ENCODE assay signal across 8 cellular contexts in the genomic region with DNA sequence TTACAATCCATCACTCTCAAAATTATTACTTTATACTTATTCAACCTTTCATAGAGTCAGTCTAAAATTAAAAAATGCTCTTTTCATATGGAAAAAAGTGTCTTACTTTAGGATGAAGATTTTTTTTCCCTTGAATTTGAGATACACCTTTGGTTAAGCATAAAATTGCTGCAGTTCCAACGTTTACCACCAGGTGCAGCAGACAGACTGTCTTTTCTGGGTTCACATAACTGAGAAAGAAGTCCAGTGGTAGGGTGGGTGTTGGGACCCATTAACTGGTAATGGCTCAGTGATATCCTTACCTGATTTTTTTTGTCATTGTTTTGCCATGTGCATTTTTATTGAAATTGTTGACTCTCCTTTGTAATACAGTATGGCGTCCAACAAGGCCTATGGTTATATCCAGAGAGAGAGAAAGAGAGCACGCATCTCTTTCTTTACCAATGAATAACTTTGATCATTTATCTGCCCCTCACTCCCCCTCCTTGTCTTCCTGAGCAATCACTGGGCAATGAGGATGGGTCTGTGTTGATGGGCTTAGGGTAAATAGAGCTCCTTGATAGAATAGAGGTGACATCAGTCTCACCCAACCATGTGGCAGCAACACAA.
DNase-seq lines count a peak whose midpoint lies in the region; ATAC-seq and TF ChIP-seq lines count a peak whose summit lies in the region.

No MANE protein-coding gene starts in this region.

- no peak overlapping the region for H3K27ac Mint-ChIP-seq in activated CD4-positive, alpha-beta T cell treated with anti-CD3 and anti-CD28 coated beads, Interleukin-2, amount 10 ng/mL, durations not matched to agents 24 days and 14 days

- no peaks in the 10 kb centered on the region for H3K27me3 ChIP-seq in colonic mucosa
- H3K27me3 ChIP-seq in smooth muscle cell (ENCODE audit: low read depth), result no peaks in the 10 kb centered on the region

- H3K4me1 Mint-ChIP-seq in activated CD4-positive, alpha-beta T cell treated with anti-CD3 and anti-CD28 coated beads, Interleukin-2, amount 10 ng/mL, durations not matched to agents 24 days and 14 days, result no peaks in the 10 kb centered on the region

- H3K36me3 Mint-ChIP-seq in activated CD4-positive, alpha-beta T cell treated with anti-CD3 and anti-CD28 coated beads, Interleukin-2, amount 10 ng/mL, durations not matched to agents 24 days and 14 days (ENCODE audit: low read depth), result no peaks in the 10 kb centered on the region

- H3K27ac ChIP-seq in colonic mucosa (no peak overlapping the region), smooth muscle cell (ENCODE audit: low read depth) (no peak overlapping the region)

- no peaks in the 10 kb centered on the region for H3K36me3 ChIP-seq in colonic mucosa
- no peaks in the 10 kb centered on the region for H3K36me3 ChIP-seq in smooth muscle cell (ENCODE audit: low read depth)

- in situ Hi-C loops in G401 (cut with HindIII; ENCODE audit: low sequenced_read_pairs), result no loop called here

- peaks cover 16% of the 10 kb centered on the region for H3K79me2 ChIP-seq in smooth muscle cell (ENCODE audit: low read depth)

- peak; percentile 55 for DNase-seq in activated CD4-positive, alpha-beta T cell treated with anti-CD3 and anti-CD28 coated beads, Interleukin-2, amount 10 ng/mL, durations not matched to agents 24 days and 14 days
- DNase-seq in activated CD4-positive, alpha-beta T cell treated with anti-CD3 and anti-CD28 coated beads, Interleukin-2, amount 50 U/mL, for 1 hour, result no peak
- DNase-seq in NCI-H1105 treated with DMSO at 0.1 percent for 48 hours (lab: John Stamatoyannopoulos, UW) (peak; percentile 2), colonic mucosa (peak; percentile 20), smooth muscle cell (lab: John Stamatoyannopoulos, UW; ENCODE audit: unreplicated experiment) (no peak), G401 (ENCODE audit: low spot score) (no peak), GM19238 (ENCODE audit: insufficient read length, low spot score) (no peak)

- H3K9ac ChIP-seq in colonic mucosa (ENCODE audit: low read depth in 2 of 2, low read length in 2 of 2) (no peak overlapping the region), smooth muscle cell (ENCODE audit: low read depth) (no peak overlapping the region)

- H3K9me3 Mint-ChIP-seq in activated CD4-positive, alpha-beta T cell treated with anti-CD3 and anti-CD28 coated beads, Interleukin-2, amount 10 ng/mL, durations not matched to agents 24 days and 14 days, result no peaks in the 10 kb centered on the region

- H3K4me3 Mint-ChIP-seq in activated CD4-positive, alpha-beta T cell treated with anti-CD3 and anti-CD28 coated beads, Interleukin-2, amount 10 ng/mL, durations not matched to agents 24 days and 14 days, result no peak overlapping the region

- no peak for ATAC-seq in HG03520 (IDR thresholded peaks at IDR 0.05; ENCODE audit: unreplicated experiment)

- H3K27me3 Mint-ChIP-seq in activated CD4-positive, alpha-beta T cell treated with anti-CD3 and anti-CD28 coated beads, Interleukin-2, amount 10 ng/mL, durations not matched to agents 24 days and 14 days, result no peaks in the 10 kb centered on the region

- peaks cover 97% of the 10 kb centered on the region for H4K20me1 ChIP-seq in smooth muscle cell (ENCODE audit: low read depth)

- H3K4me1 ChIP-seq in colonic mucosa (no peaks in the 10 kb centered on the region), smooth muscle cell (ENCODE audit: low read depth) (no peaks in the 10 kb centered on the region)

- no peak overlapping the region for H3K4me3 ChIP-seq in colonic mucosa
- no peak overlapping the region for H3K4me3 ChIP-seq in smooth muscle cell

- WGBS in smooth muscle cell (ENCODE audit: low lambda C conversion rate), result 67% methylated on average over 3 of the region's 3 CpGs

- H3K9me3 ChIP-seq in colonic mucosa (no peaks in the 10 kb centered on the region), smooth muscle cell (replicated peaks; ENCODE audit: low read depth) (no peaks in the 10 kb centered on the region)

- intact Hi-C loops in activated CD4-positive, alpha-beta T cell treated with anti-CD3 and anti-CD28 coated beads, Interleukin-2, amount 10 ng/mL, durations not matched to agents 24 days and 14 days (cut with micrococcal nuclease), result no loop called here
- intact Hi-C loops in colonic mucosa (cut with DNase I), result no loop called here

- TF ChIP-seq CTCF in colonic mucosa (IDR thresholded peaks at IDR 0.05) (peak; percentile 50), smooth muscle cell (IDR thresholded peaks at IDR 0.05; ENCODE audit: borderline replicate concordance, insufficient read depth, poor library complexity, severe bottlenecking) (peak; percentile 51)

- no peaks in the 10 kb centered on the region for H3F3A ChIP-seq in smooth muscle cell (ENCODE audit: low read depth)

- H3K4me2 ChIP-seq in smooth muscle cell, result no peak overlapping the region

- H2AFZ ChIP-seq in smooth muscle cell (ENCODE audit: low read depth), result no peak overlapping the region

Comparison
In these comparisons a context has a peak if more than half of its experiments do, and no peak if none do; other contexts are left out.
1. DNase-seq: peak in activated CD4-positive, alpha-beta T cell treated with anti-CD3 and anti-CD28 coated beads, Interleukin-2, amount 10 ng/mL, durations not matched to agents 24 days and 14 days (single experiment), NCI-H1105 treated with DMSO at 0.1 percent for 48 hours (single experiment) and colonic mucosa (single experiment); none in activated CD4-positive, alpha-beta T cell treated with anti-CD3 and anti-CD28 coated beads, Interleukin-2, amount 50 U/mL, for 1 hour (single experiment), smooth muscle cell (single experiment), G401 (single experiment) and GM19238 (single experiment).